ENCODE assay signal across 19 cellular contexts in the genomic region with DNA sequence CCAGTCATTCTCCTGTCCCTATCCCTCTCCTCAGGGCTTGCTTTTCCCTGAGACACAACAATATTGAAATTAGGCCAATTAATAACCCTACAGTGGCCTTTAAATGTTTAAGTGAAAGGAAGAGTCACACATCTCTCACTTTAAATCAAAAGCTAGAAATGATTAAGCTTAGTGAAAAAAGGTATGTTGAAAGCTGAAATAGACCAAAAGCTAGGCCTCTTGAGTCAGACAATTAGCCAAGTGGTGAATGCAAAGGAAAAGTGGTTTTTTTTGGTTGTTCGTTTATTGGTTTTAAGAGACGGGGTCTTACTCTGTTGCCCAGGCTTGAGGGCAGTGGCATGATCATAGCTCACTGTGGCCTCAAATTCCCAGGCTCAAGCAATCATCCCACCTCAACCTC. TPM values are rescaled to one million over a fixed set of nuclear protein-coding genes. Genes with fewer than 3 reads are reported as not detected.
DNase-seq lines count a peak whose midpoint lies in the region; ATAC-seq, FAIRE-seq and TF ChIP-seq lines count a peak whose summit lies in the region.
"Had no signal": no experiment of that assay in that cellular context is flagged by ENCODE, and none has a peak within 500 bp of the region (broad histone marks: within the 10 kb centered on the region; RNA-seq: fewer than 3 reads in every experiment).

No MANE protein-coding gene starts in this region.

- no peaks in the 10 kb centered on the region for H3K79me2 ChIP-seq in osteoblast (ENCODE audit: insufficient read depth, low read length)
- H3K79me2 ChIP-seq in PC-9 (ENCODE audit: low read depth), result no peaks in the 10 kb centered on the region

- H2AFZ ChIP-seq in osteoblast (ENCODE audit: low read length), result no peak overlapping the region
- H2AFZ ChIP-seq in PC-9, result no peak overlapping the region
- H2AFZ ChIP-seq: GM23338 had no signal

- TF ChIP-seq CTCF in CD8-positive, alpha-beta T cell (IDR thresholded peaks at IDR 0.05), result no peak
- TF ChIP-seq CTCF in osteoblast (IDR thresholded peaks at IDR 0.05; ENCODE audit: extremely low read depth, low read depth, low read length) (no peak), PC-9 (conservative IDR thresholded peaks at IDR 0.05) (no peak)

- no peak overlapping the region for H3K4me3 ChIP-seq in CD8-positive, alpha-beta T cell (ENCODE audit: low read depth, low read length)
- H3K4me3 ChIP-seq in osteoblast (ENCODE audit: insufficient read depth, low read length) (no peak overlapping the region), PC-9 (no peak overlapping the region)
- H3K4me3 ChIP-seq: GM23338 had no signal

- POLR2A ChIA-PET in CD8-positive, alpha-beta T cell (lab: Charles Lee), result no interaction called here
- POLR2A ChIA-PET in PC-9 (lab: Charles Lee; ENCODE audit: unreplicated experiment), result no interaction called here

- H3K4me2 ChIP-seq in osteoblast (ENCODE audit: insufficient read depth, low read length) (no peak overlapping the region), PC-9 (no peak overlapping the region)
- H3K4me2 ChIP-seq: GM23338 had no signal

- H3K4me1 ChIP-seq in CD8-positive, alpha-beta T cell (ENCODE audit: insufficient read depth, low read length), result no peaks in the 10 kb centered on the region
- H3K4me1 ChIP-seq in osteoblast (ENCODE audit: insufficient read depth, low read length) (no peaks in the 10 kb centered on the region), PC-9 (replicated peaks; ENCODE audit: insufficient read depth) (no peaks in the 10 kb centered on the region)
- H3K4me1 ChIP-seq: BE2C had no signal

- H3K27ac ChIP-seq in CD8-positive, alpha-beta T cell (ENCODE audit: low read depth, low read length), result no peak overlapping the region
- no peak overlapping the region for H3K27ac ChIP-seq in osteoblast (ENCODE audit: low read depth, low read length)
- no peak overlapping the region for H3K27ac ChIP-seq in PC-9

- H4K20me1 ChIP-seq in osteoblast (ENCODE audit: insufficient read depth, low read length), result no peaks in the 10 kb centered on the region
- H4K20me1 ChIP-seq in PC-9 (ENCODE audit: insufficient read depth), result no peaks in the 10 kb centered on the region

- no peaks in the 10 kb centered on the region for H3K36me3 ChIP-seq in CD8-positive, alpha-beta T cell (ENCODE audit: insufficient read depth, low read length)
- H3K36me3 ChIP-seq in osteoblast (ENCODE audit: insufficient read depth, low read length) (no peaks in the 10 kb centered on the region), PC-9 (ENCODE audit: low read depth) (no peaks in the 10 kb centered on the region)
- H3K36me3 ChIP-seq: BE2C had no signal

- H3K9me3 ChIP-seq in CD8-positive, alpha-beta T cell (ENCODE audit: low read length), result no peaks in the 10 kb centered on the region
- H3K9me3 ChIP-seq in osteoblast (ENCODE audit: low read depth, low read length) (no peaks in the 10 kb centered on the region), PC-9 (ENCODE audit: insufficient read depth, low read depth) (no peaks in the 10 kb centered on the region)
- H3K9me3 ChIP-seq: BE2C had no signal

- H3K27me3 ChIP-seq in CD8-positive, alpha-beta T cell (ENCODE audit: insufficient read depth, low read length), result no peaks in the 10 kb centered on the region
- no peaks in the 10 kb centered on the region for H3K27me3 ChIP-seq in osteoblast (ENCODE audit: insufficient read depth, low read length)
- no peaks in the 10 kb centered on the region for H3K27me3 ChIP-seq in PC-9 (ENCODE audit: insufficient read depth, low read depth)
- H3K27me3 ChIP-seq: BE2C had no signal

- no peaks in the 10 kb centered on the region for H3F3A ChIP-seq in PC-9 (ENCODE audit: insufficient read depth, low read depth)

- peak; percentile 31 for FAIRE-seq in GM19239 (lab: Jason Lieb, UNC)
- FAIRE-seq: A204.1, G401.6, H54 had no signal

- H3K36me3 Mint-ChIP-seq in activated naive CD4-positive, alpha-beta T cell treated with anti-CD3 and anti-CD28 coated beads, Interleukin-2, amount 50 U/mL, for 72 hours, result peaks cover 0 to 6% of the 10 kb centered on the region in 2 donors
- H3K36me3 Mint-ChIP-seq in activated naive CD4-positive, alpha-beta T cell treated with anti-CD3 and anti-CD28 coated beads, Interleukin-2, amount 10 ng/mL, durations not matched to agents 7 days and 5 days, result no peaks in the 10 kb centered on the region
- H3K36me3 Mint-ChIP-seq in CD8-positive, alpha-beta T cell, result no peaks in the 10 kb centered on the region
- H3K36me3 Mint-ChIP-seq in stimulated activated effector memory CD8-positive, alpha-beta T cell treated with anti-CD3 and anti-CD28 coated beads, Interleukin-12 subunit alpha, Interleukin-12 subunit beta, amount 100 ng/mL, for 72 hours, result no peaks in the 10 kb centered on the region
- H3K36me3 Mint-ChIP-seq: CD4-positive, CD25-positive, alpha-beta regulatory T cell had no signal

- no peak overlapping the region for H3K4me3 Mint-ChIP-seq in activated naive CD4-positive, alpha-beta T cell treated with anti-CD3 and anti-CD28 coated beads, Interleukin-2, amount 10 ng/mL, durations not matched to agents 7 days and 5 days
- no peak overlapping the region for H3K4me3 Mint-ChIP-seq in CD8-positive, alpha-beta T cell
- H3K4me3 Mint-ChIP-seq in stimulated activated effector memory CD8-positive, alpha-beta T cell treated with anti-CD3 and anti-CD28 coated beads, Interleukin-12 subunit alpha, Interleukin-12 subunit beta, amount 100 ng/mL, for 72 hours, result no peak overlapping the region
- H3K4me3 Mint-ChIP-seq: CD4-positive, CD25-positive, alpha-beta regulatory T cell; GM23338 had no signal

- no peaks in the 10 kb centered on the region for H3K27me3 Mint-ChIP-seq in activated naive CD4-positive, alpha-beta T cell treated with anti-CD3 and anti-CD28 coated beads, Interleukin-2, amount 10 ng/mL, durations not matched to agents 7 days and 5 days
- no peaks in the 10 kb centered on the region for H3K27me3 Mint-ChIP-seq in CD8-positive, alpha-beta T cell (ENCODE audit: low read depth)
- H3K27me3 Mint-ChIP-seq: CD4-positive, CD25-positive, alpha-beta regulatory T cell had no signal

- no peak overlapping the region for H3K27ac Mint-ChIP-seq in activated naive CD4-positive, alpha-beta T cell treated with anti-CD3 and anti-CD28 coated beads, Interleukin-2, amount 50 U/mL, for 72 hours
- H3K27ac Mint-ChIP-seq in activated naive CD4-positive, alpha-beta T cell treated with anti-CD3 and anti-CD28 coated beads, Interleukin-2, amount 10 ng/mL, durations not matched to agents 7 days and 5 days, result no peak overlapping the region
- H3K27ac Mint-ChIP-seq in CD8-positive, alpha-beta T cell, result peak overlapping the region; percentile 45
- peak overlapping the region; percentile 17 for H3K27ac Mint-ChIP-seq in stimulated activated effector memory CD8-positive, alpha-beta T cell treated with anti-CD3 and anti-CD28 coated beads, Interleukin-12 subunit alpha, Interleukin-12 subunit beta, amount 100 ng/mL, for 72 hours
- H3K27ac Mint-ChIP-seq: GM23338 had no signal

- H3K4me1 Mint-ChIP-seq in activated naive CD4-positive, alpha-beta T cell treated with anti-CD3 and anti-CD28 coated beads, Interleukin-2, amount 10 ng/mL, durations not matched to agents 7 days and 5 days, result peaks cover 8% of the 10 kb centered on the region
- H3K4me1 Mint-ChIP-seq in CD8-positive, alpha-beta T cell (ENCODE audit: low read depth), result peaks cover 23% of the 10 kb centered on the region
- peaks cover 46% of the 10 kb centered on the region for H3K4me1 Mint-ChIP-seq in stimulated activated effector memory CD8-positive, alpha-beta T cell treated with anti-CD3 and anti-CD28 coated beads, Interleukin-12 subunit alpha, Interleukin-12 subunit beta, amount 100 ng/mL, for 72 hours

- no peaks in the 10 kb centered on the region for H3K9me2 ChIP-seq in PC-9 (ENCODE audit: insufficient read depth)

- no peak for DNase-seq in activated naive CD4-positive, alpha-beta T cell treated with anti-CD3 and anti-CD28 coated beads, Interleukin-2, amount 50 U/mL, for 72 hours (ENCODE audit: low spot score in 2 of 2)
- DNase-seq in activated naive CD4-positive, alpha-beta T cell treated with anti-CD3 and anti-CD28 coated beads, Interleukin-2, amount 10 ng/mL, durations not matched to agents 7 days and 5 days, result no peak
- no peak for DNase-seq in CD8-positive, alpha-beta T cell
- DNase-seq in GM19239 (ENCODE audit: insufficient read length, low spot score) (no peak), osteoblast (ENCODE audit: insufficient read length, low spot score, missing footprints) (no peak), PC-9 (no peak)
- no peak for DNase-seq in stimulated activated effector memory CD8-positive, alpha-beta T cell treated with anti-CD3 and anti-CD28 coated beads, Interleukin-12 subunit alpha, Interleukin-12 subunit beta, amount 100 ng/mL, for 72 hours (ENCODE audit: low spot score in 2 of 2)
- DNase-seq: ACHN; BE2C; C1 segment of cervical spinal cord; CD4-positive, CD25-positive, alpha-beta regulatory T cell; COR-L47; DMS 273 treated with DMSO at 0.1 percent for 48 hours; DMS53; HCEC 1CT had no signal

- CTCF ChIA-PET in activated naive CD4-positive, alpha-beta T cell treated with anti-CD3 and anti-CD28 coated beads, Interleukin-2, amount 10 ng/mL, durations not matched to agents 7 days and 5 days (lab: Charles Lee), result interaction anchor here (2.1 kb wide), 1 partner anchor 9 kb away, joined by 9 read pairs; the partner anchor contains the start of gene ATAD1
- CTCF ChIA-PET in CD8-positive, alpha-beta T cell (lab: Charles Lee), result interaction anchor here (0.9 to 2.0 kb wide), 2 partner anchors 9 to 23 kb away, joined by 3 to 8 read pairs; no protein-coding TSS in a partner anchor
- CTCF ChIA-PET in PC-9 (lab: Charles Lee), result no interaction called here

- peaks cover 0 to 3% of the 10 kb centered on the region in 2 donors for H3K9me3 Mint-ChIP-seq in activated naive CD4-positive, alpha-beta T cell treated with anti-CD3 and anti-CD28 coated beads, Interleukin-2, amount 50 U/mL, for 72 hours
- no peaks in the 10 kb centered on the region for H3K9me3 Mint-ChIP-seq in activated naive CD4-positive, alpha-beta T cell treated with anti-CD3 and anti-CD28 coated beads, Interleukin-2, amount 10 ng/mL, durations not matched to agents 7 days and 5 days
- H3K9me3 Mint-ChIP-seq in CD8-positive, alpha-beta T cell, result no peaks in the 10 kb centered on the region
- no peaks in the 10 kb centered on the region for H3K9me3 Mint-ChIP-seq in stimulated activated effector memory CD8-positive, alpha-beta T cell treated with anti-CD3 and anti-CD28 coated beads, Interleukin-12 subunit alpha, Interleukin-12 subunit beta, amount 100 ng/mL, for 72 hours
- H3K9me3 Mint-ChIP-seq: CD4-positive, CD25-positive, alpha-beta regulatory T cell; GM23338 had no signal

- intact Hi-C loops in CD8-positive, alpha-beta T cell (cut with DNase I, micrococcal nuclease), result no loop called here
- intact Hi-C loops in PC-9 (cut with micrococcal nuclease; ENCODE audit: unreplicated experiment), result no loop called here

- peak; percentile 47 to 58 for ATAC-seq in activated naive CD4-positive, alpha-beta T cell treated with anti-CD3 and anti-CD28 coated beads, Interleukin-2, amount 50 U/mL, for 72 hours
- no peak for ATAC-seq in CD8-positive, alpha-beta T cell
- ATAC-seq in stimulated activated effector memory CD8-positive, alpha-beta T cell treated with anti-CD3 and anti-CD28 coated beads, Interleukin-12 subunit alpha, Interleukin-12 subunit beta, amount 100 ng/mL, for 72 hours, result peak; percentile 59
- ATAC-seq: GM23338 had no signal

- BruUV-seq in PC-9 (replicated peaks; lab: Mats Ljungman, UMichigan), result no TSS peak

RNA-seq across cellular contexts. Expression of gene ATAD1, which starts 9.7 kb away (rescaled TPM):
- total RNA-seq in activated naive CD4-positive, alpha-beta T cell treated with anti-CD3 and anti-CD28 coated beads, Interleukin-2, amount 50 U/mL, for 72 hours, result 10 to 100 TPM; 35.0 to 51.6 TPM
- 10 to 100 TPM; 36.9 to 39.0 TPM for total RNA-seq in CD8-positive, alpha-beta T cell
- total RNA-seq in osteoblast, result 43.8 and 43.9 TPM in 2 replicates
- total RNA-seq in PC-9 (2021), result 21.8 and 26.3 TPM in 2 replicates

RNA-seq across cellular contexts. Expression of gene KLLN, which starts 35.7 kb away (rescaled TPM):
- total RNA-seq in activated naive CD4-positive, alpha-beta T cell treated with anti-CD3 and anti-CD28 coated beads, Interleukin-2, amount 50 U/mL, for 72 hours, result under 1 TPM; 0.16 to 0.50 TPM
- under 1 TPM; 0.38 to 0.42 TPM for total RNA-seq in CD8-positive, alpha-beta T cell
- 0.59 and 0.72 TPM in 2 replicates for total RNA-seq in osteoblast
- total RNA-seq in PC-9 (2021), result 0.30 and 0.57 TPM in 2 replicates

RNA-seq across cellular contexts. Expression of gene PTEN, which starts 35.7 kb away (rescaled TPM):
- total RNA-seq in activated naive CD4-positive, alpha-beta T cell treated with anti-CD3 and anti-CD28 coated beads, Interleukin-2, amount 50 U/mL, for 72 hours, result 10 to 100 TPM; 36.6 to 54.3 TPM
- 10 to 100 TPM; 57.5 to 66.1 TPM for total RNA-seq in CD8-positive, alpha-beta T cell
- total RNA-seq in osteoblast (169 and 193 TPM in 2 replicates), PC-9 (2021) (40.7 and 44.9 TPM in 2 replicates)

Comparison
In these comparisons a context has a peak if more than half of its experiments do, and no peak if none do; other contexts are left out.
1. H3K27ac Mint-ChIP-seq: peak in CD8-positive, alpha-beta T cell (single experiment) and stimulated activated effector memory CD8-positive, alpha-beta T cell treated with anti-CD3 and anti-CD28 coated beads, Interleukin-12 subunit alpha, Interleukin-12 subunit beta, amount 100 ng/mL, for 72 hours (single experiment); none in activated naive CD4-positive, alpha-beta T cell treated with anti-CD3 and anti-CD28 coated beads, Interleukin-2, amount 50 U/mL, for 72 hours (0 of 2) and activated naive CD4-positive, alpha-beta T cell treated with anti-CD3 and anti-CD28 coated beads, Interleukin-2, amount 10 ng/mL, durations not matched to agents 7 days and 5 days (single experiment).